Comparison of ENCODE assay signal across 8 cellular contexts in genomic region chr6:90295854-90296345, GRCh38. TPM values are rescaled to one million over a fixed set of nuclear protein-coding genes. Genes with fewer than 3 reads are reported as not detected.
DNase-seq lines count a peak whose midpoint lies in the region; ATAC-seq and TF ChIP-seq lines count a peak whose summit lies in the region.

No MANE protein-coding gene starts in this region.

- DNase-seq in GM10248 (ENCODE audit: extremely low spot score) (peak; percentile 43), NCI-H748 (lab: John Stamatoyannopoulos, UW; ENCODE audit: unreplicated experiment) (peak; percentile 62), activated T-cell treated with anti-CD3 and anti-CD28 coated beads for 24 hours (ENCODE audit: low read depth) (peak; percentile 52), epithelial cell of esophagus (ENCODE audit: low read depth) (peak; percentile 83), mesothelial cell of epicardium (ENCODE audit: low spot score in 2 of 2, unreplicated experiment in 2 of 2) (peak; percentile 43 to 73)
- peak; percentile 36 to 43 for DNase-seq in stimulated activated CD8-positive, alpha-beta memory T cell treated with anti-CD3 and anti-CD28 coated beads, Interleukin-4, amount 100 ng/mL, for 1 hour (ENCODE audit: low read depth in 2 of 2, low spot score in 1 of 2)

- H3K4me3 Mint-ChIP-seq in mesothelial cell of epicardium: peak overlapping the region; percentile 87

- no peaks in the 10 kb centered on the region for H3K9me3 Mint-ChIP-seq in mesothelial cell of epicardium

- ATAC-seq in HG02981 (IDR thresholded peaks at IDR 0.05; ENCODE audit: unreplicated experiment): peak; percentile 47
- ATAC-seq in HG03378 (IDR thresholded peaks at IDR 0.05; ENCODE audit: unreplicated experiment): no peak

- no peak for TF ChIP-seq CTCF in GM10248 (IDR thresholded peaks at IDR 0.05; ENCODE audit: control extremely low read depth, extremely low read depth, low read depth, missing control alignments)
- TF ChIP-seq CTCF in epithelial cell of esophagus (IDR thresholded peaks at IDR 0.05; ENCODE audit: insufficient read depth, low read depth, low read length, missing control alignments): peak; percentile 19
- no peak for TF ChIP-seq CTCF in mesothelial cell of epicardium (IDR thresholded peaks at IDR 0.05; ENCODE audit: unreplicated experiment)

- H3K4me1 Mint-ChIP-seq in mesothelial cell of epicardium: peaks cover 33% of the 10 kb centered on the region

- peaks cover 5% of the 10 kb centered on the region for H3K27me3 Mint-ChIP-seq in mesothelial cell of epicardium (ENCODE audit: low read depth)

- peak overlapping the region; percentile 90 for H3K27ac Mint-ChIP-seq in mesothelial cell of epicardium

- H3K4me3 ChIP-seq in epithelial cell of esophagus (ENCODE audit: low read length): peak overlapping the region; percentile 56

- POLR2A ChIA-PET in GM10248 (lab: Yijun Ruan, JAX): no interaction called here

- no peaks in the 10 kb centered on the region for H3K36me3 Mint-ChIP-seq in mesothelial cell of epicardium

- CTCF ChIA-PET in GM10248 (lab: Yijun Ruan, JAX): interaction anchor here (1.0 kb wide), 1 partner anchor 195 kb away, joined by 3 read pairs; no protein-coding TSS in a partner anchor

RNA-seq across cellular contexts. Expression of gene BACH2, which starts 0.7 kb away (rescaled TPM):
- total RNA-seq in mesothelial cell of epicardium: 34.1 to 36.1 TPM (median 34.1 TPM) in 3 replicates
